ENCODE assay signal across 8 cellular contexts in the genomic region with DNA sequence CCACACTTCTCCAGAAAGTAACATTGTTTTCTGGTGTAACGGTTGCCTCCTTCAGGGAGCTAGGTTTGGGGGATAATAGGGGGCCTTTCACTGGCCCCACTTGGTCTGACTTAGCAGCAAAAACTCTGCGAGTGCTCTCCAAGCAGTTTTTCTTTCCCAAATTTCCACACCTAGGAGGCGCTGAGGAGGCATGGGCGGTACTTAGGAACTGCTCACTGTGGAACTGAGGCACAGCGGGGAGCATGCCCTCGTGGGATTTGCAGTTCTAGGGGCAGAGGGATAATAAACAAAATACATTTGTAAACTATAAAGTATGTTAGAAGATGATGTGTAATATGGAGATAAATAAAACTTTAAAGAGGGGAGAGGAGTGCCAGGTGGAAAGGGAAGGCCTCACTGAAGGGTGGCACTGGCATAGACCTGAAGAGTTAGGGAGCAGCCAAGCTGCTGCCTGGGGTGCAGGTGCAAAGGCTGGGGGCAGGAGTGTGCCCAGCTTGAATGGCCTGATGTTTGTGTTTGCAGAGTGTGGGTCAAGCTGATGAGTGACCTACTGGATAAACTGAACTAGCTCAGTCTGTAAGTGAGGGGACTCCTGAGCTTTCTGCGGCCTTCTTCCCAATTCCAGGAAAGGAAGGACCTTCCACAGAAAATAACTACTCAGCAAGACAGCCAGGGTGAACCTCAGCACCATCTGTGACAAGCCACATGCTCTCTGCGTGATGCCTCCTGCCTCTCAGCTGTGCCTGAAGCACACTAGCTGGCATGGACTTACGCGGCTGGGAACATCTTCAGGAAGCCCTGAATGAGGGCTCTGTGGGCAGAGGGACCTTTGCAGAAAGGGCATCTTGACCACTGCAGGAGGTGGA. TPM values are rescaled to one million over a fixed set of nuclear protein-coding genes. Genes with fewer than 3 reads are reported as not detected.
DNase-seq lines count a peak whose midpoint lies in the region; ATAC-seq, FAIRE-seq and TF ChIP-seq lines count a peak whose summit lies in the region.

No MANE protein-coding gene starts in this region.

- H3K9me3 ChIP-seq in heart left ventricle (no peaks in the 10 kb centered on the region), lower lobe of right lung (no peaks in the 10 kb centered on the region), aorta (ENCODE audit: control insufficient read depth, low read length) (no peaks in the 10 kb centered on the region)

- intact Hi-C loops in heart left ventricle (cut with DNase I): loop anchor here in 9 of 10 donors (2.0 to 5.0 kb wide), 5 partner anchors 23 to 71 kb away; a partner anchor contains a TSS
- intact Hi-C loops in Right ventricle myocardium superior (cut with DNase I): loop anchor here (2.0 kb wide), 1 partner anchor 69 kb away; no protein-coding TSS in a partner anchor
- intact Hi-C loops in lower lobe of right lung (cut with DNase I): no loop called here
- intact Hi-C loops in aorta (cut with DNase I): no loop called here

- TF ChIP-seq POLR2A in heart left ventricle (IDR thresholded peaks at IDR 0.05): no peak

- H3K4me1 ChIP-seq in heart left ventricle (peaks cover 19 to 68% (median 54%) of the 10 kb centered on the region in 12 donors), lower lobe of right lung (peaks cover 62% of the 10 kb centered on the region), aorta (ENCODE audit: control insufficient read depth in 1 of 2, insufficient read depth in 2 of 2, low read length in 2 of 2) (peaks cover 0 to 6% of the 10 kb centered on the region in 2 donors)

- H3K27me3 ChIP-seq in heart left ventricle: no peaks in the 10 kb centered on the region
- H3K27me3 ChIP-seq in bronchial epithelial cell (ENCODE audit: control insufficient read depth, insufficient read depth, low read length): no peaks in the 10 kb centered on the region
- no peaks in the 10 kb centered on the region for H3K27me3 ChIP-seq in lower lobe of right lung (ENCODE audit: low read depth)
- no peaks in the 10 kb centered on the region for H3K27me3 ChIP-seq in aorta (ENCODE audit: control insufficient read depth in 1 of 2, insufficient read depth in 2 of 2, low read length in 1 of 2)

- FAIRE-seq in bronchial epithelial cell (lab: Jason Lieb, UNC): no peak

- H3K4me3 ChIP-seq in heart left ventricle (peak overlapping the region in 11 of 12 donors; percentile 38 to 95 (median 76)), bronchial epithelial cell (ENCODE audit: low read depth, low read length) (no peak overlapping the region), lower lobe of right lung (peak overlapping the region; percentile 75), aorta (ENCODE audit: low read length in 2 of 2) (no peak overlapping the region)

- peak in 1 of 5 donors; percentile 46 for DNase-seq in heart left ventricle
- no peak for DNase-seq in Right ventricle myocardium superior
- peak; percentile 18 for DNase-seq in bronchial epithelial cell (ENCODE audit: low read depth)
- DNase-seq in lower lobe of right lung: no peak
- DNase-seq in SKM-1 (lab: John Stamatoyannopoulos, UW; ENCODE audit: unreplicated experiment): no peak
- no peak for DNase-seq in aorta
- DNase-seq in activated CD4-positive, alpha-beta T cell treated with anti-CD3 and anti-CD28 coated beads for 4 hours: no peak

- H3K27ac ChIP-seq in heart left ventricle: peak overlapping the region in 11 of 12 donors; percentile 77 to 96 (median 92)
- peak overlapping the region; percentile 90 for H3K27ac ChIP-seq in lower lobe of right lung
- no peak overlapping the region for H3K27ac ChIP-seq in aorta (ENCODE audit: low read depth in 1 of 2, low read length in 2 of 2)

- H3K36me3 ChIP-seq in heart left ventricle (no peaks in the 10 kb centered on the region), bronchial epithelial cell (ENCODE audit: control insufficient read depth, insufficient read depth, low read length) (peaks cover 2% of the 10 kb centered on the region), lower lobe of right lung (no peaks in the 10 kb centered on the region), aorta (ENCODE audit: control insufficient read depth in 1 of 2, insufficient read depth in 2 of 2, low read length in 1 of 2) (no peaks in the 10 kb centered on the region)

- ATAC-seq in heart left ventricle: no peak
- no peak for ATAC-seq in Right ventricle myocardium superior (ENCODE audit: poor library complexity)
- peak in 1 of 2 donors; percentile 22 for ATAC-seq in lower lobe of right lung
- no peak for ATAC-seq in aorta (ENCODE audit: low FRiP score)
- no peak for ATAC-seq in HG03097 (IDR thresholded peaks at IDR 0.05; ENCODE audit: low FRiP score, unreplicated experiment)

- TF ChIP-seq CTCF in heart left ventricle (IDR thresholded peaks at IDR 0.05) (peak in 10 of 12 donors; percentile 21 to 60 (median 34)), bronchial epithelial cell (IDR thresholded peaks at IDR 0.05; ENCODE audit: insufficient read depth, low read length, severe bottlenecking) (peak; percentile 43), lower lobe of right lung (IDR thresholded peaks at IDR 0.05) (peak; percentile 44)

- 57 to 69% (median 65%) methylated on average over 10 of the region's 10 CpGs for WGBS in heart left ventricle, 4 donors
- WGBS in aorta, 2 donors: 83 to 84% methylated on average over 10 of the region's 10 CpGs

RNA-seq across cellular contexts. Expression of a gene that starts 1.9 kb away (rescaled TPM):
- total RNA-seq in heart left ventricle (10 to 100 TPM; 29.0 to 96.8 (median 47.0) TPM), Right ventricle myocardium superior (68.6 TPM), bronchial epithelial cell (3.9 and 22.1 TPM in 2 replicates), lower lobe of right lung (233 TPM), aorta (100 to 1,000 TPM in 1 of 2 donors, 10 to 100 TPM in 1; 57.6 to 153 TPM)
- polyA plus RNA-seq in heart left ventricle (10 to 100 TPM; 22.2 to 36.1 TPM), aorta (10 to 100 TPM; 20.0 to 66.3 TPM)

RNA-seq across cellular contexts. Expression of a gene that starts 34.2 kb away (rescaled TPM):
- total RNA-seq in heart left ventricle: 100 to 1,000 TPM; 151 to 187 (median 171) TPM
- 100 to 1,000 TPM; 147 to 211 TPM for polyA plus RNA-seq in heart left ventricle
- 188 TPM for total RNA-seq in Right ventricle myocardium superior
- 217 and 254 TPM in 2 replicates for total RNA-seq in bronchial epithelial cell
- 166 TPM for total RNA-seq in lower lobe of right lung
- 100 to 1,000 TPM; 128 to 140 TPM for total RNA-seq in aorta
- polyA plus RNA-seq in aorta: 100 to 1,000 TPM; 180 to 390 TPM

Comparison
In these comparisons a context has a peak if more than half of its experiments do, and no peak if none do; other contexts are left out.
1. H3K27ac ChIP-seq: peak in heart left ventricle (11 of 12) and lower lobe of right lung (single experiment); none in aorta (0 of 2).
2. H3K4me3 ChIP-seq: peak in heart left ventricle (11 of 12) and lower lobe of right lung (single experiment); none in bronchial epithelial cell (single experiment) and aorta (0 of 2).
3. intact Hi-C loops: an anchor here in heart left ventricle (2.0 to 5.0 kb wide) and Right ventricle myocardium superior (2.0 kb wide); none called in lower lobe of right lung and aorta.
4. Peak in every context shown above with its lines, with median percentiles within 50 percentile points of each other: CTCF ChIP-seq.